21 cellular contexts compared by ENCODE assay signal in genomic region chr13:26340812-26341211, GRCh38.
"Had no signal": no experiment of that assay in that cellular context is flagged by ENCODE, and none has a peak within 500 bp of the region (broad histone marks: within the 10 kb centered on the region; RNA-seq: fewer than 3 reads in every experiment).

No MANE protein-coding gene starts in this region.

- ATAC-seq: activated CD4-positive, alpha-beta T cell treated with anti-CD3 and anti-CD28 coated beads for 36 hours; activated naive CD4-positive, alpha-beta T cell treated with anti-CD3 and anti-CD28 coated beads, Interleukin-2, amount 50 U/mL, for 72 hours; activated T-helper 17 cell treated with anti-CD3 and anti-CD28 coated beads, Interleukin-2, amount 50 U/mL, for 72 hours; heart right ventricle; naive thymus-derived CD8-positive, alpha-beta T cell had no signal

- H3K36me3 ChIP-seq: adrenal gland, ovary, prostate gland, vagina had no signal

- H3K4me3 ChIP-seq: adrenal gland, heart right ventricle, left ventricle myocardium inferior, neural progenitor cell, ovary, prostate gland, testis, vagina had no signal

- H3K9ac ChIP-seq: neural progenitor cell had no signal

- H3K9me3 ChIP-seq: heart right ventricle, left ventricle myocardium inferior, ovary, prostate gland, testis, vagina had no signal

- DNase-seq: activated B cell treated with CpG ODN at 0.5 μM for 24 hours; activated CD4-positive, alpha-beta T cell treated with anti-CD3 and anti-CD28 coated beads for 36 hours; activated CD4-positive, alpha-beta T cell treated with anti-CD3 and anti-CD28 coated beads, Interleukin-2, amount 50 U/mL, for 4 hours; activated CD8-positive, alpha-beta memory T cell treated with anti-CD3 and anti-CD28 coated beads for 24 hours; activated CD8-positive, alpha-beta memory T cell treated with anti-CD3 and anti-CD28 coated beads, Interleukin-2, amount 50 U/mL, for 4 hours; activated T-cell treated with anti-CD3 and anti-CD28 coated beads, Interleukin-2, amount 50 U/mL, for 24 hours; adrenal gland; cerebellar nuclear complex; heart right ventricle; left ventricle myocardium inferior; naive thymus-derived CD8-positive, alpha-beta T cell; ovary; stimulated activated CD4-positive, alpha-beta T cell treated with anti-CD3 and anti-CD28 coated beads, Interleukin-4, amount 100 ng/mL, for 1 hour; stimulated activated naive CD4-positive, alpha-beta T cell; testis had no signal

- H3K4me2 ChIP-seq: neural progenitor cell had no signal

- H3K27ac ChIP-seq: adrenal gland, epithelial cell of prostate, heart right ventricle, left ventricle myocardium inferior, neural progenitor cell, ovary, prostate gland, testis, vagina had no signal

- H2AFZ ChIP-seq: neural progenitor cell had no signal

- H3K27me3 ChIP-seq: adrenal gland, heart right ventricle, neural progenitor cell, ovary, testis, vagina had no signal

- H3K4me1 ChIP-seq: adrenal gland, neural progenitor cell, prostate gland, testis, vagina had no signal
